ENCODE assay signal across 33 cellular contexts in genomic region chr1:41819843-41820242, GRCh38.
"Had no signal": no experiment of that assay in that cellular context is flagged by ENCODE, and none has a peak within 500 bp of the region (broad histone marks: within the 10 kb centered on the region; RNA-seq: fewer than 3 reads in every experiment).

No MANE protein-coding gene starts in this region.

- H3K4me3 ChIP-seq: MG63 had no signal

- DNase-seq: Karpas-422, Kasumi-1, MG63, MV-4-11, NCI-H1048, NCI-H1092, NCI-H1092 treated with DMSO at 0.1 percent for 48 hours, NCI-H1105, NCI-H1105 treated with DMSO at 0.1 percent for 48 hours, NCI-H1417, NCI-H1417 treated with DMSO at 0.1 percent for 48 hours, NCI-H1436, NCI-H1436 treated with DMSO at 0.1 percent for 48 hours, NCI-H146, NCI-H1694, NCI-H1694 treated with DMSO at 0.1 percent for 48 hours, NCI-H187, NCI-H187 treated with DMSO at 0.1 percent for 48 hours, NCI-H1930, NCI-H2081, NCI-H2081 treated with DMSO at 0.1 percent for 48 hours, NCI-H2107, NCI-H2171, NCI-H2171 treated with DMSO at 0.1 percent for 48 hours, NCI-H2227 treated with DMSO at 0.1 percent for 48 hours, NCI-H226, NCI-H345, NCI-H446, NCI-H446 treated with DMSO at 0.1 percent for 48 hours, NCI-H510A, NCI-H510A treated with DMSO at 0.1 percent for 48 hours, NCI-H524, NCI-H524 treated with DMSO at 0.1 percent for 48 hours had no signal

- H3K9me3 ChIP-seq: MG63 had no signal

- H3K36me3 ChIP-seq: MG63 had no signal
